Comparison of ENCODE assay signal across 8 cellular contexts in the genomic region with DNA sequence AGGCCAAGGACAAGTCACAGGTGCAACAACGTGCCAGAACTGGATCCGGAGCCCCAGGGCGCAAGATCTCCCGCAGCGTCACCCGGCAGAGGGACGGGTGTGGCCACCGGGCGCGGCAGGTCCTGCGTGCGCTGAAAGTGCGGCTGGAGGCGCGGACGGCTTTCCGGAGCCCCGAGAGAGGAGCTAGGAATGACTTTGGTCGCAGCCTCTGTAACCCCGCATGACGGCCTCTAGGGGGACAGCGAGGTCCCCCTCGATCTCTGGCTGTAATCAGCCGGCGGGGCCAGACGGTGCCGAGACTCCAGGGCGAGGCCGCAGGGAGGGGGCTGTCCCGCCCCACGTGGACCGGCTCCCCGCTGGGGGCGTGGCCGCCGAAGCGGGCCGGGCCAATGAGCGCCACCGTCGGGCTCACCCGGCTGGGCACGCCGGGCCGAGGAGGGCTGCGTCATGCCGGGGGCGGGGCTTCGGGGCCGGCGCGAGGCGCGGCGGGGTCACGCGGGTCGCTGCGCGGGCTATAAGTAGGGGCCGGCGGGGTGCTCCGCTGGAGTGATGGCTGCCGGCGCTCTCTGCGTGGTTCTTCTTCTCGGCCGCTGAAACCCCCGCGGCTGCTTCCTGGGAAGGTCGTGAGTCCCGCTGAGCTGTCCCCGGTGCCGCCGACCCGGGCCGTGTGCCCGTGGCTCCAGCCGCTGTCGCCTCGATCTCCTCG. TPM values are rescaled to one million over a fixed set of nuclear protein-coding genes. Genes with fewer than 3 reads are reported as not detected.
DNase-seq lines count a peak whose midpoint lies in the region; TF ChIP-seq lines count a peak whose summit lies in the region.

A gene with protein sequence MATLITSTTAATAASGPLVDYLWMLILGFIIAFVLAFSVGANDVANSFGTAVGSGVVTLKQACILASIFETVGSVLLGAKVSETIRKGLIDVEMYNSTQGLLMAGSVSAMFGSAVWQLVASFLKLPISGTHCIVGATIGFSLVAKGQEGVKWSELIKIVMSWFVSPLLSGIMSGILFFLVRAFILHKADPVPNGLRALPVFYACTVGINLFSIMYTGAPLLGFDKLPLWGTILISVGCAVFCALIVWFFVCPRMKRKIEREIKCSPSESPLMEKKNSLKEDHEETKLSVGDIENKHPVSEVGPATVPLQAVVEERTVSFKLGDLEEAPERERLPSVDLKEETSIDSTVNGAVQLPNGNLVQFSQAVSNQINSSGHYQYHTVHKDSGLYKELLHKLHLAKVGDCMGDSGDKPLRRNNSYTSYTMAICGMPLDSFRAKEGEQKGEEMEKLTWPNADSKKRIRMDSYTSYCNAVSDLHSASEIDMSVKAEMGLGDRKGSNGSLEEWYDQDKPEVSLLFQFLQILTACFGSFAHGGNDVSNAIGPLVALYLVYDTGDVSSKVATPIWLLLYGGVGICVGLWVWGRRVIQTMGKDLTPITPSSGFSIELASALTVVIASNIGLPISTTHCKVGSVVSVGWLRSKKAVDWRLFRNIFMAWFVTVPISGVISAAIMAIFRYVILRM (plus strand): TSS at position 544 of the 706 bp plus-strand sequence. CDS start 890 bp downstream, outside the sequence.

- peaks cover 7% of the 10 kb centered on the region for H3K36me3 ChIP-seq in neural cell (ENCODE audit: insufficient read depth, low read length)
- H3K36me3 ChIP-seq in stomach smooth muscle (ENCODE audit: control insufficient read depth in 2 of 2, insufficient read depth in 2 of 2, low read length in 2 of 2): peaks cover 3 to 16% of the 10 kb centered on the region in 2 donors

- H3F3A ChIP-seq in neural cell (ENCODE audit: insufficient read depth, low read length, poor library complexity, severe bottlenecking): no peaks in the 10 kb centered on the region

- H3K9ac ChIP-seq in neural cell (ENCODE audit: low read length) (peak within 1 kb of the TSS; percentile 91), stomach smooth muscle (ENCODE audit: low read length in 2 of 2) (peak within 1 kb of the TSS; percentile 85 to 86)

- H2AFZ ChIP-seq in neural cell (ENCODE audit: low read depth, low read length): peak within 1 kb of the TSS; percentile 51

- peak within 1 kb of the TSS; percentile 93 for H3K4me3 ChIP-seq in neural cell (ENCODE audit: low read length)
- H3K4me3 ChIP-seq in stomach smooth muscle (ENCODE audit: low read length in 2 of 2): peak within 1 kb of the TSS; percentile 83 to 87

- no peaks in the 10 kb centered on the region for H4K20me1 ChIP-seq in neural cell (ENCODE audit: insufficient read depth)

- TF ChIP-seq RAD21 in neural cell (conservative IDR thresholded peaks at IDR 0.05): peak; percentile 47

- H3K27ac ChIP-seq in neural cell (ENCODE audit: low read length): peak within 1 kb of the TSS; percentile 92
- peak within 1 kb of the TSS; percentile 88 for H3K27ac ChIP-seq in stomach smooth muscle (ENCODE audit: low read length)

- H3K9me3 ChIP-seq in neural cell (ENCODE audit: low read length) (no peaks in the 10 kb centered on the region), stomach smooth muscle (ENCODE audit: control insufficient read depth in 2 of 2, low read length in 2 of 2) (no peaks in the 10 kb centered on the region)

- peak; percentile 70 for TF ChIP-seq CTCF in neural cell (IDR thresholded peaks at IDR 0.05; ENCODE audit: poor library complexity, severe bottlenecking)

- H3K4me1 ChIP-seq in stomach smooth muscle (ENCODE audit: control insufficient read depth, insufficient read depth, low read length): peaks cover 20% of the 10 kb centered on the region

- no peaks in the 10 kb centered on the region for H3K9me2 ChIP-seq in neural cell (ENCODE audit: insufficient read depth, low read length)

- peak within 1 kb of the TSS; percentile 95 for H3K4me2 ChIP-seq in neural cell (ENCODE audit: low read length)

- H3K79me2 ChIP-seq in neural cell (replicated peaks; ENCODE audit: insufficient read depth, low read length): peaks cover 33% of the 10 kb centered on the region

- DNase-seq in ELR (ENCODE audit: low read depth) (peak; percentile 96), H4 (ENCODE audit: low spot score) (peak; percentile 89), LoVo (ENCODE audit: low spot score) (peak; percentile 95), SHP77 (lab: John Stamatoyannopoulos, UW) (peak; percentile 82 to 90), fibroblast of the conjunctiva (ENCODE audit: low read depth) (peak; percentile 85)
- DNase-seq in activated effector memory CD4-positive, alpha-beta T cell treated with anti-CD3 and anti-CD28 coated beads, Interleukin-2, amount 50 U/mL, for 16 hours: peak; percentile 100

- no peaks in the 10 kb centered on the region for H3K27me3 ChIP-seq in neural cell (ENCODE audit: insufficient read depth, low read depth, low read length)
- no peaks in the 10 kb centered on the region for H3K27me3 ChIP-seq in stomach smooth muscle (ENCODE audit: control insufficient read depth in 1 of 2, insufficient read depth in 2 of 2, low read length in 2 of 2)

- TF ChIP-seq EP300 in neural cell (conservative IDR thresholded peaks at IDR 0.05; ENCODE audit: poor library complexity, severe bottlenecking): peak; percentile 19

TF ChIP-seq in neural cell, 6 proteins besides CTCF, POLR2A, EP300 and RAD21:
- peak; percentile 93 for TF ChIP-seq POLR2AphosphoS5 (IDR thresholded peaks at IDR 0.05)
- TF ChIP-seq SMC3 (conservative IDR thresholded peaks at IDR 0.05; ENCODE audit: poor library complexity): no peak
- peak; percentile 95 for TF ChIP-seq MXI1 (conservative IDR thresholded peaks at IDR 0.05; ENCODE audit: poor library complexity, severe bottlenecking)
- peak; percentile 62 for TF ChIP-seq TAF1 (IDR thresholded peaks at IDR 0.05; ENCODE audit: low read depth)

RNA-seq across cellular contexts. Expression of the gene that starts here (rescaled TPM):
- total RNA-seq in H4 (2014; rRNA removed; shearing (Covaris generic)): 54.2 and 57.2 TPM in 2 replicates
- polyA plus RNA-seq in neural cell: 61.4 and 66.3 TPM in 2 replicates
- polyA minus RNA-seq in neural cell: 53.1 and 68.2 TPM in 2 replicates

Comparison
In these comparisons a context has a peak if more than half of its experiments do, and no peak if none do; other contexts are left out.
1. Peak in every context shown above with its lines: DNase-seq, H3K4me3 ChIP-seq and H3K27ac ChIP-seq.